In genomic region chr6:74277749-74278148, GRCh38 we compare ENCODE assay signal across 16 cellular contexts.
DNase-seq lines count a peak whose midpoint lies in the region; ATAC-seq and TF ChIP-seq lines count a peak whose summit lies in the region.
"Had no signal": no experiment of that assay in that cellular context is flagged by ENCODE, and none has a peak within 500 bp of the region (broad histone marks: within the 10 kb centered on the region; RNA-seq: fewer than 3 reads in every experiment).

No MANE protein-coding gene starts in this region.

- H2AFZ ChIP-seq in PC-3 (ENCODE audit: low read length) (no peak overlapping the region), fibroblast of lung (ENCODE audit: low read length) (peak overlapping the region; percentile 50)

- H3F3A ChIP-seq in PC-3 (ENCODE audit: low read length, unreplicated experiment), result no peaks in the 10 kb centered on the region

- peak overlapping the region; percentile 66 for H3K27ac Mint-ChIP-seq in osteocyte (ENCODE audit: unreplicated experiment)
- H3K27ac Mint-ChIP-seq: activated T-helper 17 cell treated with anti-CD3 and anti-CD28 coated beads, Interleukin-2, amount 50 U/mL, for 72 hours had no signal

- H3K36me3 ChIP-seq in PC-3 (ENCODE audit: low read depth, low read length) (no peaks in the 10 kb centered on the region), fibroblast of lung (ENCODE audit: control insufficient read depth, insufficient read depth, low read length) (no peaks in the 10 kb centered on the region)
- H3K36me3 ChIP-seq: spleen, tibial nerve had no signal

- H4K20me1 ChIP-seq in PC-3 (ENCODE audit: low read length), result no peaks in the 10 kb centered on the region
- H4K20me1 ChIP-seq in fibroblast of lung (ENCODE audit: control insufficient read depth, extremely low read depth, insufficient read depth, low read length), result no peaks in the 10 kb centered on the region

- no peak for TF ChIP-seq CTCF in PC-3 (conservative IDR thresholded peaks at IDR 0.05; ENCODE audit: low read depth, low read length)
- no peak for TF ChIP-seq CTCF in fibroblast of lung (conservative IDR thresholded peaks at IDR 0.05 in 1 of 2, IDR thresholded peaks at IDR 0.05 in 1 of 2; ENCODE audit: low read depth in 1 of 2, low read length in 2 of 2)
- no peak for TF ChIP-seq CTCF in osteocyte (IDR thresholded peaks at IDR 0.05)

- DNase-seq in DMS 273 (lab: John Stamatoyannopoulos, UW; ENCODE audit: unreplicated experiment), result peak; percentile 2
- DNase-seq in DMS 273 treated with DMSO at 0.1 percent for 48 hours (lab: John Stamatoyannopoulos, UW), result no peak
- DNase-seq in PC-3, result peak; percentile 29
- DNase-seq in fibroblast of lung (ENCODE audit: low read depth in 2 of 2), result peak; percentile 20 to 25
- peak; percentile 86 for DNase-seq in osteocyte (ENCODE audit: extremely low spot score, unreplicated experiment)
- no peak for DNase-seq in NOMO-1 (lab: John Stamatoyannopoulos, UW; ENCODE audit: unreplicated experiment in 2 of 2)
- DNase-seq: activated CD4-positive, alpha-beta T cell treated with anti-CD3 and anti-CD28 coated beads for 4 hours; MV-4-11; spleen had no signal

- H3K9ac ChIP-seq in PC-3 (ENCODE audit: low read length) (no peak overlapping the region), fibroblast of lung (ENCODE audit: insufficient read depth, low read length) (no peak overlapping the region)

- H3K4me1 ChIP-seq in PC-3 (ENCODE audit: insufficient read depth, low read length) (no peaks in the 10 kb centered on the region), fibroblast of lung (ENCODE audit: control insufficient read depth, extremely low read depth, insufficient read depth, low read length) (peaks cover 2% of the 10 kb centered on the region)
- H3K4me1 ChIP-seq: spleen, tibial nerve had no signal

- H3K9me2 ChIP-seq in PC-3 (replicated peaks; ENCODE audit: low read length), result no peaks in the 10 kb centered on the region

- H3K4me2 ChIP-seq in PC-3 (ENCODE audit: low read length), result no peak overlapping the region
- H3K4me2 ChIP-seq in fibroblast of lung (ENCODE audit: extremely low read depth, insufficient read depth, low read length), result peak overlapping the region; percentile 51

- POLR2A ChIA-PET in PC-3 (lab: Charles Lee; ENCODE audit: unreplicated experiment), result interaction anchor here (0.5 kb wide), 1 partner anchor 246 kb away, joined by 3 read pairs; no protein-coding TSS in a partner anchor

- no peaks in the 10 kb centered on the region for H3K27me3 ChIP-seq in PC-3 (ENCODE audit: low read length)
- H3K27me3 ChIP-seq in fibroblast of lung (ENCODE audit: control insufficient read depth, insufficient read depth, low read length), result no peaks in the 10 kb centered on the region
- H3K27me3 ChIP-seq: spleen, tibial nerve had no signal

- no TSS peak for BruUV-seq in PC-3 (replicated peaks; lab: Mats Ljungman, UMichigan)

- peaks cover 17% of the 10 kb centered on the region for H3K4me1 Mint-ChIP-seq in osteocyte (ENCODE audit: unreplicated experiment)
- H3K4me1 Mint-ChIP-seq: activated T-helper 17 cell treated with anti-CD3 and anti-CD28 coated beads, Interleukin-2, amount 50 U/mL, for 72 hours; neural crest cell had no signal

- no peaks in the 10 kb centered on the region for H3K9me3 Mint-ChIP-seq in osteocyte (ENCODE audit: unreplicated experiment)
- H3K9me3 Mint-ChIP-seq: neural crest cell had no signal

- intact Hi-C loops in PC-3 (cut with micrococcal nuclease), result no loop called here

- no peaks in the 10 kb centered on the region for H3K79me2 ChIP-seq in PC-3 (ENCODE audit: low read length)
- no peaks in the 10 kb centered on the region for H3K79me2 ChIP-seq in fibroblast of lung (ENCODE audit: control insufficient read depth, insufficient read depth, low read length)

- CTCF ChIA-PET in PC-3 (lab: Charles Lee), result no interaction called here

- no peak for ATAC-seq in PC-3
- no peak for ATAC-seq in GM19035 (IDR thresholded peaks at IDR 0.05; ENCODE audit: unreplicated experiment)
- no peak for ATAC-seq in HG03354 (IDR thresholded peaks at IDR 0.05; ENCODE audit: poor library complexity, severe bottlenecking, unreplicated experiment)
- ATAC-seq: activated T-helper 17 cell treated with anti-CD3 and anti-CD28 coated beads, Interleukin-2, amount 50 U/mL, for 72 hours; esophagus mucosa had no signal

- H3K36me3 Mint-ChIP-seq in osteocyte (ENCODE audit: unreplicated experiment), result peaks cover 2% of the 10 kb centered on the region

- no peaks in the 10 kb centered on the region for H3K27me3 Mint-ChIP-seq in osteocyte (ENCODE audit: unreplicated experiment)
- H3K27me3 Mint-ChIP-seq: activated T-helper 17 cell treated with anti-CD3 and anti-CD28 coated beads, Interleukin-2, amount 50 U/mL, for 72 hours had no signal

- H3K9me3 ChIP-seq in PC-3 (ENCODE audit: low read length) (no peaks in the 10 kb centered on the region), fibroblast of lung (ENCODE audit: control insufficient read depth, insufficient read depth, low read depth, low read length) (no peaks in the 10 kb centered on the region)
- H3K9me3 ChIP-seq: tibial nerve had no signal

- H3K4me3 Mint-ChIP-seq in osteocyte (ENCODE audit: unreplicated experiment), result no peak overlapping the region
- H3K4me3 Mint-ChIP-seq: activated T-helper 17 cell treated with anti-CD3 and anti-CD28 coated beads, Interleukin-2, amount 50 U/mL, for 72 hours; neural crest cell had no signal

- no peak overlapping the region for H3K27ac ChIP-seq in PC-3 (ENCODE audit: low read length)
- H3K27ac ChIP-seq in fibroblast of lung (ENCODE audit: insufficient read depth, low read length), result no peak overlapping the region
- H3K27ac ChIP-seq: 22Rv1, tibial nerve had no signal

- no peak overlapping the region for H3K4me3 ChIP-seq in PC-3 (ENCODE audit: low read length)
- H3K4me3 ChIP-seq in fibroblast of lung (replicated peaks in 1 of 4; ENCODE audit: control extremely low read depth in 1 of 4, insufficient read depth in 1 of 4, low read depth in 3 of 4, low read length in 4 of 4), result no peak overlapping the region
- H3K4me3 ChIP-seq: spleen, tibial nerve had no signal

Comparison
In these comparisons a context has a peak if more than half of its experiments do, and no peak if none do; other contexts are left out.
1. DNase-seq: peak in DMS 273 (single experiment), PC-3 (single experiment), fibroblast of lung (2 of 2) and osteocyte (single experiment); none in DMS 273 treated with DMSO at 0.1 percent for 48 hours (single experiment) and NOMO-1 (0 of 2).